ENCODE assay signal across 19 cellular contexts in genomic region chr13:35784286-35784951, GRCh38.
A peak's percentile ranks its signal among the peaks of the same experiment; 100 is the strongest.
DNase-seq lines count a peak whose midpoint lies in the region; ATAC-seq, FAIRE-seq and TF ChIP-seq lines count a peak whose summit lies in the region.
"Had no signal": no experiment of that assay in that cellular context is flagged by ENCODE, and none has a peak within 500 bp of the region (broad histone marks: within the 10 kb centered on the region; RNA-seq: fewer than 3 reads in every experiment).

No MANE protein-coding gene starts in this region.

- intact Hi-C loops in endothelial cell of umbilical vein (cut with micrococcal nuclease): no loop called here
- intact Hi-C loops in right lobe of liver (cut with DNase I): no loop called here
- intact Hi-C loops in uterus (cut with DNase I; ENCODE audit: low total_unique reads): no loop called here

- H3K9me1 ChIP-seq in endothelial cell of umbilical vein (replicated peaks; ENCODE audit: control insufficient read depth, extremely low read depth, insufficient read depth, low read length): no peaks in the 10 kb centered on the region

- H3K4me1 ChIP-seq in endothelial cell of umbilical vein (ENCODE audit: control insufficient read depth, extremely low read depth, insufficient read depth, low read length) (no peaks in the 10 kb centered on the region), right lobe of liver (no peaks in the 10 kb centered on the region), uterus (no peaks in the 10 kb centered on the region)

- H3K4me2 ChIP-seq in endothelial cell of umbilical vein (ENCODE audit: insufficient read depth, low read length): no peak overlapping the region

- no peak overlapping the region for H2AFZ ChIP-seq in endothelial cell of umbilical vein (ENCODE audit: low read depth, low read length)

- no peak overlapping the region for H3K27ac ChIP-seq in endothelial cell of umbilical vein (ENCODE audit: insufficient read depth, low read depth, low read length)
- H3K27ac ChIP-seq in right lobe of liver: no peak overlapping the region
- no peak overlapping the region for H3K27ac ChIP-seq in uterus

- no peak overlapping the region for H3K9ac ChIP-seq in endothelial cell of umbilical vein (replicated peaks; ENCODE audit: extremely low read depth, insufficient read depth, low read length)

- DNase-seq in NCI-H82 (lab: John Stamatoyannopoulos, UW): peak; percentile 23
- DNase-seq in NCI-H82 treated with DMSO at 0.1 percent for 48 hours (lab: John Stamatoyannopoulos, UW; ENCODE audit: unreplicated experiment): no peak
- no peak for DNase-seq in endothelial cell of umbilical vein (ENCODE audit: low read depth, low spot score)
- no peak for DNase-seq in right lobe of liver
- DNase-seq in stimulated activated CD4-positive, alpha-beta T cell treated with anti-CD3 and anti-CD28 coated beads, Interleukin-4, amount 100 ng/mL, for 4 hours: no peak
- no peak for DNase-seq in uterus
- no peak for DNase-seq in NCI-H1417 (lab: John Stamatoyannopoulos, UW)
- DNase-seq in G401 (ENCODE audit: low spot score): no peak
- DNase-seq: 8988T, DMS 273 treated with DMSO at 0.1 percent for 48 hours, GDM1, NCI-H1105, NCI-H187, NCI-H2107, NCI-H510A, NCI-H748 treated with DMSO at 0.1 percent for 48 hours, OCI-M1, SIG-M5 had no signal

- H3K36me3 ChIP-seq in endothelial cell of umbilical vein (ENCODE audit: control insufficient read depth in 2 of 2, extremely low read depth in 1 of 2, insufficient read depth in 2 of 2, low read length in 2 of 2) (no peaks in the 10 kb centered on the region), right lobe of liver (no peaks in the 10 kb centered on the region), uterus (no peaks in the 10 kb centered on the region)

- TF ChIP-seq POLR2A in endothelial cell of umbilical vein (IDR thresholded peaks at IDR 0.05; ENCODE audit: low read depth, low read length) (no peak), right lobe of liver (IDR thresholded peaks at IDR 0.05) (no peak), uterus (IDR thresholded peaks at IDR 0.05) (no peak)

- no TSS peak for BruUV-seq in endothelial cell of umbilical vein (replicated peaks; lab: Mats Ljungman, UMichigan)

- H4K20me1 ChIP-seq in endothelial cell of umbilical vein (replicated peaks; ENCODE audit: control insufficient read depth, extremely low read depth, insufficient read depth, low read length): no peaks in the 10 kb centered on the region

- H3K4me3 ChIP-seq in endothelial cell of umbilical vein (replicated peaks in 1 of 3; ENCODE audit: insufficient read depth in 1 of 3, low read depth in 1 of 3, low read length in 3 of 3) (no peak overlapping the region), right lobe of liver (no peak overlapping the region), uterus (no peak overlapping the region)

- H3K9me3 ChIP-seq in endothelial cell of umbilical vein (replicated peaks; ENCODE audit: control insufficient read depth, insufficient read depth, low read length) (no peaks in the 10 kb centered on the region), right lobe of liver (no peaks in the 10 kb centered on the region), uterus (no peaks in the 10 kb centered on the region)

- TF ChIP-seq CTCF in endothelial cell of umbilical vein (IDR thresholded peaks at IDR 0.05; ENCODE audit: extremely low read depth in 1 of 2, insufficient read depth in 1 of 2, low read depth in 1 of 2, low read length in 2 of 2): no peak
- TF ChIP-seq CTCF in right lobe of liver (IDR thresholded peaks at IDR 0.05): no peak
- TF ChIP-seq CTCF in uterus (IDR thresholded peaks at IDR 0.05): no peak

- CTCF ChIA-PET in endothelial cell of umbilical vein (lab: Charles Lee): interaction anchor here (1.6 kb wide), 1 partner anchor 34 kb away, joined by 3 read pairs; no protein-coding TSS in a partner anchor

- POLR2A ChIA-PET in endothelial cell of umbilical vein (lab: Charles Lee): no interaction called here

- no peaks in the 10 kb centered on the region for H3K79me2 ChIP-seq in endothelial cell of umbilical vein (ENCODE audit: control insufficient read depth, insufficient read depth, low read length)

- 63% methylated on average over 9 of the region's 10 CpGs for WGBS in right lobe of liver (ENCODE audit: insufficient coverage, low coverage, low lambda C conversion rate, missing lambda C conversion rate)

- dilution Hi-C loops in endothelial cell of umbilical vein (cut with MboI; ENCODE audit: extremely low pct_ligation_motif_present, low sequenced_read_pairs): no loop called here

- in situ Hi-C loops in G401 (cut with HindIII; ENCODE audit: low sequenced_read_pairs): no loop called here

- peak; percentile 45 to 89 (median 67) for ATAC-seq in right lobe of liver

- H3K27me3 ChIP-seq in endothelial cell of umbilical vein (ENCODE audit: control insufficient read depth in 2 of 2, insufficient read depth in 2 of 2, low read length in 2 of 2): no peaks in the 10 kb centered on the region
- no peaks in the 10 kb centered on the region for H3K27me3 ChIP-seq in right lobe of liver
- H3K27me3 ChIP-seq in uterus: no peaks in the 10 kb centered on the region

- peak; percentile 4 for FAIRE-seq in endothelial cell of umbilical vein (lab: Jason Lieb, UNC)
- FAIRE-seq: H54 had no signal

TF ChIP-seq in endothelial cell of umbilical vein, 7 proteins besides CTCF, POLR2A, EP300 and RAD21:
- no peak for TF ChIP-seq FOS (IDR thresholded peaks at IDR 0.05; ENCODE audit: borderline replicate concordance, insufficient read depth, low read length)
- TF ChIP-seq JUN (IDR thresholded peaks at IDR 0.05; ENCODE audit: borderline replicate concordance, insufficient read depth, insufficient read length, low read depth): no peak
- TF ChIP-seq MYC (IDR thresholded peaks at IDR 0.05; ENCODE audit: low read depth, low read length): no peak
- TF ChIP-seq GATA2 (IDR thresholded peaks at IDR 0.05; ENCODE audit: insufficient read depth, insufficient read length, low read depth, low read length): no peak
- no peak for TF ChIP-seq POLR2AphosphoS5 (IDR thresholded peaks at IDR 0.05; ENCODE audit: insufficient read depth, low read depth, low read length)
- no peak for TF ChIP-seq EZH2 (IDR thresholded peaks at IDR 0.05; ENCODE audit: borderline replicate concordance, low read depth, low read length, severe bottlenecking)
